8 cellular contexts compared by ENCODE assay signal in the genomic region with DNA sequence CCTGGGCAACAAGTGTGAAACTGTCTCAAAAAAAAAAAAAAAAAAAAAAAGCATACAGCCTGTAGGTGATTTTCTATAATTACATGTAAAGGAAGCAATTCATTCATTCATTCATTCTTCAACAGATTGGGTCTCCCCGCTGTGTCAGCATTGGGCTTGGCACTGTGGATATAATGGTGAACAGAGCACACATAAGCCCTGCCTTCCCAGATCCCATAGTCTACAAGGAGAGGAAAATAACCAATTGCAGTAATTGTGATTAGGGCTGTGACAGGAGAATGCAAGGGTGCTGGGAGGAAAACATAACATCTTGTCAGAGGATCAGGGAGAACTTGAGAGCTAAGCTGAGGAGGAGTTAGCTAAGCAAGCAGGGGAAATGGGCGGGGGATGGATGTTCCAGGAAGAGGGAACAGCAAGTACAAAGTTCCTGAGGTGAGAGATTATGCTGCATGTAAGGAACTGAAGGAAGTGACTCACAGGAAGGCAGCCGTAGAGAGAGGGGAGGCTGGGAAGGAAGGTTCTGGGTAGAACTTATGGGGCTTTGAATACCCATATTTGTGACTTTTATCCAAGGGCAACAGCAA. TPM values are rescaled to one million over a fixed set of nuclear protein-coding genes. Genes with fewer than 3 reads are reported as not detected.
A peak's percentile ranks its signal among the peaks of the same experiment; 100 is the strongest.
DNase-seq lines count a peak whose midpoint lies in the region; ATAC-seq and TF ChIP-seq lines count a peak whose summit lies in the region.

No MANE protein-coding gene starts in this region.

- H3K4me3 ChIP-seq in body of pancreas (no peak overlapping the region), aorta (ENCODE audit: low read length in 2 of 2) (no peak overlapping the region)

- intact Hi-C loops in body of pancreas (cut with DNase I) (no loop called here), aorta (cut with DNase I) (loop anchor here (5.0 kb wide), 1 partner anchor 39 kb away; no protein-coding TSS in a partner anchor)

- ATAC-seq in body of pancreas (peak; percentile 86), aorta (ENCODE audit: low FRiP score) (peak; percentile 48), GM19463 (IDR thresholded peaks at IDR 0.05; ENCODE audit: unreplicated experiment) (no peak)

- H3K27ac ChIP-seq in body of pancreas (peak overlapping the region in 2 of 4 donors; percentile 35 to 44), aorta (ENCODE audit: low read depth in 1 of 2, low read length in 2 of 2) (no peak overlapping the region)

- TF ChIP-seq POLR2A in body of pancreas (IDR thresholded peaks at IDR 0.05), result peak in 2 of 3 donors; percentile 9 to 34

- H3K36me3 ChIP-seq in body of pancreas (replicated peaks in 1 of 2; ENCODE audit: insufficient read depth in 1 of 2, low read depth in 2 of 2) (no peaks in the 10 kb centered on the region), aorta (ENCODE audit: control insufficient read depth in 1 of 2, insufficient read depth in 2 of 2, low read length in 1 of 2) (no peaks in the 10 kb centered on the region)

- H3K9me3 ChIP-seq in body of pancreas (no peaks in the 10 kb centered on the region), aorta (ENCODE audit: control insufficient read depth, low read length) (no peaks in the 10 kb centered on the region)

- peak in 1 of 7 experiments; percentile 3 for TF ChIP-seq CTCF in body of pancreas (IDR thresholded peaks at IDR 0.05)

- H3K27me3 ChIP-seq in body of pancreas, result no peaks in the 10 kb centered on the region
- H3K27me3 ChIP-seq in aorta (ENCODE audit: control insufficient read depth in 1 of 2, insufficient read depth in 2 of 2, low read length in 1 of 2), result no peaks in the 10 kb centered on the region

- H3K4me1 ChIP-seq in body of pancreas (peaks cover 32% of the 10 kb centered on the region), aorta (ENCODE audit: control insufficient read depth in 1 of 2, insufficient read depth in 2 of 2, low read length in 2 of 2) (peaks cover 0 to 6% of the 10 kb centered on the region in 2 donors)

- DNase-seq in stimulated activated CD4-positive, alpha-beta T cell treated with anti-CD3 and anti-CD28 coated beads, Interleukin-15, amount 100 ng/mL, for 24 hours, result peak; percentile 18
- DNase-seq in stimulated activated CD4-positive, alpha-beta T cell treated with anti-CD3 and anti-CD28 coated beads, Interleukin-1b, Interleukin-23, amount 100 ng/mL, for 48 hours, result no peak
- peak; percentile 59 to 76 (median 68) for DNase-seq in body of pancreas
- DNase-seq in kidney tubule cell (ENCODE audit: low spot score), result peak; percentile 81
- peak in 1 of 2 donors; percentile 71 for DNase-seq in aorta
- no peak for DNase-seq in stimulated activated CD4-positive, alpha-beta T cell treated with anti-CD3 and anti-CD28 coated beads, Interleukin-2, amount 100 ng/mL, for 48 hours
- DNase-seq in 8988T, result no peak

- 36 to 72% methylated on average over 2 of the region's 3 CpGs for WGBS in body of pancreas, 2 donors
- 62 to 63% methylated on average over 3 of the region's 3 CpGs for WGBS in aorta, 2 donors

RNA-seq across cellular contexts. Expression of a gene that starts 24.0 kb away (rescaled TPM):
- total RNA-seq in body of pancreas, result 10 to 100 TPM; 38.1 to 63.6 TPM
- total RNA-seq in aorta, result 100 to 1,000 TPM in 1 of 2 donors, 10 to 100 TPM in 1; 38.4 to 122 TPM
- 10 to 100 TPM; 31.4 to 53.3 TPM for polyA plus RNA-seq in aorta

Comparison
In these comparisons a context has a peak if more than half of its experiments do, and no peak if none do; other contexts are left out.
1. DNase-seq: peak in stimulated activated CD4-positive, alpha-beta T cell treated with anti-CD3 and anti-CD28 coated beads, Interleukin-15, amount 100 ng/mL, for 24 hours (single experiment), body of pancreas (4 of 4) and kidney tubule cell (single experiment); none in stimulated activated CD4-positive, alpha-beta T cell treated with anti-CD3 and anti-CD28 coated beads, Interleukin-1b, Interleukin-23, amount 100 ng/mL, for 48 hours (single experiment), stimulated activated CD4-positive, alpha-beta T cell treated with anti-CD3 and anti-CD28 coated beads, Interleukin-2, amount 100 ng/mL, for 48 hours (0 of 2) and 8988T (single experiment).